12 cellular contexts compared by ENCODE assay signal in the genomic region with DNA sequence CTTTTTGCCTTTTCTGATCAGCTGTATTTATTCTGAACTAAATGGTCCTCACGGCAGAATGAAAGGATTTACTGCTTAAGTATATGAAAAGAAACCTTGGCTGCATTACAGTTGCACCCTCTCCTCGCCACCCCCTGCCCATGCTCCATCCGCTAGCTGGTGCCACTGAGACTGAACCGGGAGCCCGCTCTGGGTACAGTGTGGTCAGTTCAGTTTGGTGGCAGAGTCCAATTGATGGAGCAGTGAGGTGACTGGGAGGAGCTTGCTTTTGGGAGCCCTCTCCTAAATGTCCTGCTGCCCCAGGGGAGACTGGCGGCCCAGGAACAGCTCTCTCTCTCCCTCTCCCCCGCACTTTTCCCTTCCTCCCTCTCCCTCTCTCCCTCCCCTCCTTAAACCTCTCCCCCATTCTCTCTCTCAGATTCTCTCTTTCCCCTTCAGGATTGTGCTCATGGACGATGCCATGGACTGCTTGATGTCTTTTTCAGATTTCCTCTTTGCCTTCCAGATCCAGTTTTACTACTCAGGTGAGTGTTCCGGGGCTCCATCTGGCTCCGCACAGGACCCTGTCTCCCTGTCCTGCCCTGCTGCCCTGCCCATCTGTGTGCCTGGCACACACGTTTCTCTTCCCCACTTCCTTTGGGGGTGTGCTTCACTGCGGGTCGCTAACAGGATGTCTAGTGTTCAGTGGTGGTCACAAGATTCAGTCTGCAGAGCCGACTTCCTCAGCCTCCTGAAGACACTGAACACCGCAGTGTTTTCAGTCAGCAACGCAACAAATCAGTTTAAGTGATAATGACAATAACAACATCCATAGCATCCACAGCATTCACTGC. TPM values are rescaled to one million over a fixed set of nuclear protein-coding genes. Genes with fewer than 3 reads are reported as not detected.
A peak's percentile ranks its signal among the peaks of the same experiment; 100 is the strongest.
DNase-seq lines count a peak whose midpoint lies in the region; ATAC-seq and TF ChIP-seq lines count a peak whose summit lies in the region.
"Had no signal": no experiment of that assay in that cellular context is flagged by ENCODE, and none has a peak within 500 bp of the region (broad histone marks: within the 10 kb centered on the region; RNA-seq: fewer than 3 reads in every experiment).

No MANE protein-coding gene starts in this region.

- DNase-seq in COLO829 (ENCODE audit: low spot score) (peak; percentile 68), KBM-7 (peak; percentile 29), esophagus squamous epithelium (lab: John Stamatoyannopoulos, UW) (no peak), NOMO-1 treated with DMSO at 0.1 percent for 48 hours (lab: John Stamatoyannopoulos, UW; ENCODE audit: unreplicated experiment) (no peak)
- peak in 7 of 10 donors; percentile 21 to 72 (median 52) for DNase-seq in naive thymus-derived CD8-positive, alpha-beta T cell
- DNase-seq in central memory CD4-positive, alpha-beta T cell, result no peak
- DNase-seq: COR-L47; NCI-H1417; NK-92 treated with Interleukin-12 subunit alpha and Interleukin-12 subunit beta, amount 100 ng/mL, for 24 hours had no signal

- H3K4me3 ChIP-seq in esophagus squamous epithelium, result no peak overlapping the region

- H3K27me3 Mint-ChIP-seq in activated naive CD8-positive, alpha-beta T cell, result no peaks in the 10 kb centered on the region
- H3K27me3 Mint-ChIP-seq in naive thymus-derived CD8-positive, alpha-beta T cell, result no peaks in the 10 kb centered on the region

- no peak for TF ChIP-seq POLR2A in esophagus squamous epithelium (IDR thresholded peaks at IDR 0.05)

- TF ChIP-seq CTCF in esophagus squamous epithelium (IDR thresholded peaks at IDR 0.05), result no peak

- no peak overlapping the region for H3K27ac ChIP-seq in esophagus squamous epithelium
- H3K27ac ChIP-seq: brain microvascular endothelial cell had no signal

- no peaks in the 10 kb centered on the region for H3K9me3 Mint-ChIP-seq in activated naive CD8-positive, alpha-beta T cell (ENCODE audit: low read depth)
- no peaks in the 10 kb centered on the region for H3K9me3 Mint-ChIP-seq in naive thymus-derived CD8-positive, alpha-beta T cell

- ATAC-seq in naive thymus-derived CD8-positive, alpha-beta T cell, result peak; percentile 83 to 91
- no peak for ATAC-seq in HG03025 (IDR thresholded peaks at IDR 0.05; ENCODE audit: low FRiP score, unreplicated experiment)

- H3K9me3 ChIP-seq in esophagus squamous epithelium, result no peaks in the 10 kb centered on the region

- peak overlapping the region; percentile 93 for H3K27ac Mint-ChIP-seq in activated naive CD8-positive, alpha-beta T cell
- H3K27ac Mint-ChIP-seq in naive thymus-derived CD8-positive, alpha-beta T cell, result peak overlapping the region; percentile 93 to 99 (median 96)

- H3K36me3 ChIP-seq in esophagus squamous epithelium, result peaks cover 0 to 22% (median 0%) of the 10 kb centered on the region in 3 donors
- H3K36me3 ChIP-seq: brain microvascular endothelial cell had no signal

- no peaks in the 10 kb centered on the region for H3K27me3 ChIP-seq in esophagus squamous epithelium
- H3K27me3 ChIP-seq: brain microvascular endothelial cell had no signal

- H3K4me1 Mint-ChIP-seq in activated naive CD8-positive, alpha-beta T cell (ENCODE audit: low read depth), result peaks cover 35% of the 10 kb centered on the region
- H3K4me1 Mint-ChIP-seq in naive thymus-derived CD8-positive, alpha-beta T cell, result peaks cover 30 to 55% (median 45%) of the 10 kb centered on the region in 4 donors

- in situ Hi-C loops in KBM-7 (cut with MboI; ENCODE audit: low pct_unique_long_range_greater_than_20kb, low sequenced_read_pairs), result loop anchor here (25.0 kb wide), 3 partner anchors 107 to 793 kb away; a partner anchor contains a TSS

- intact Hi-C loops in esophagus squamous epithelium (cut with DNase I), result loop anchor here (5.0 kb wide), 1 partner anchor 268 kb away; no protein-coding TSS in a partner anchor

- peaks cover 6 to 50% (median 11%) of the 10 kb centered on the region in 3 donors for H3K4me1 ChIP-seq in esophagus squamous epithelium

- POLR2A ChIA-PET in naive thymus-derived CD8-positive, alpha-beta T cell (lab: Charles Lee), result interaction anchor here (0.6 to 3.8 kb wide), 17 partner anchors 13 to 589 kb away, joined by 3 to 21 read pairs (median 4); a partner anchor contains a TSS

- WGBS in esophagus squamous epithelium, 2 donors, result 67 to 70% methylated on average over 12 to 15 of the region's 16 CpGs

- H3K4me3 Mint-ChIP-seq in activated naive CD8-positive, alpha-beta T cell, result peak overlapping the region; percentile 85
- peak overlapping the region; percentile 82 to 99 (median 87) for H3K4me3 Mint-ChIP-seq in naive thymus-derived CD8-positive, alpha-beta T cell

- no peaks in the 10 kb centered on the region for H3K36me3 Mint-ChIP-seq in activated naive CD8-positive, alpha-beta T cell
- H3K36me3 Mint-ChIP-seq in naive thymus-derived CD8-positive, alpha-beta T cell, result peaks cover 0 to 5% (median 0%) of the 10 kb centered on the region in 3 donors

RNA-seq across cellular contexts. Expression of a gene that starts 21.7 kb away (rescaled TPM):
- total RNA-seq in naive thymus-derived CD8-positive, alpha-beta T cell, result 100 to 1,000 TPM; 166 to 172 TPM
- 100 to 1,000 TPM in 2 of 3 donors, 10 to 100 TPM in 1; 97.8 to 111 (median 108) TPM for polyA plus RNA-seq in naive thymus-derived CD8-positive, alpha-beta T cell
- total RNA-seq in esophagus squamous epithelium, result 100 to 1,000 TPM in 3 of 4 donors, 10 to 100 TPM in 1; 95.3 to 171 (median 119) TPM

RNA-seq across cellular contexts. Expression of a gene that starts 31.3 kb away (rescaled TPM):
- under 1 TPM in 1 of 2 experiments, not detected in 1; 0.80 TPM for total RNA-seq in naive thymus-derived CD8-positive, alpha-beta T cell
- polyA plus RNA-seq in naive thymus-derived CD8-positive, alpha-beta T cell, result under 1 TPM in 1 of 3 donors, not detected in 2; 0.25 TPM
- 10 to 100 TPM; 55.9 to 95.7 (median 65.0) TPM for total RNA-seq in esophagus squamous epithelium

RNA-seq across cellular contexts. Expression of a gene that starts 59.8 kb away (rescaled TPM):
- total RNA-seq in naive thymus-derived CD8-positive, alpha-beta T cell, result 100 to 1,000 TPM in 1 of 2 experiments, 10 to 100 TPM in 1; 98.9 to 101 TPM
- polyA plus RNA-seq in naive thymus-derived CD8-positive, alpha-beta T cell, result 10 to 100 TPM; 20.7 to 25.4 (median 24.4) TPM
- 10 to 100 TPM; 25.7 to 65.8 (median 43.5) TPM for total RNA-seq in esophagus squamous epithelium

Comparison
In these comparisons a context has a peak if more than half of its experiments do, and no peak if none do; other contexts are left out.
1. DNase-seq: peak in COLO829 (single experiment), KBM-7 (single experiment) and naive thymus-derived CD8-positive, alpha-beta T cell (7 of 10); none in esophagus squamous epithelium (single experiment), NOMO-1 treated with DMSO at 0.1 percent for 48 hours (single experiment) and central memory CD4-positive, alpha-beta T cell (single experiment).
2. RNA of a gene that starts 31.3 kb away (total RNA-seq): 55.9 to 95.7 TPM in esophagus squamous epithelium; 0.80 TPM in naive thymus-derived CD8-positive, alpha-beta T cell; every median in the first group is over 10 times any median in the second.